2 cellular contexts compared by ENCODE assay signal in the genomic region with DNA sequence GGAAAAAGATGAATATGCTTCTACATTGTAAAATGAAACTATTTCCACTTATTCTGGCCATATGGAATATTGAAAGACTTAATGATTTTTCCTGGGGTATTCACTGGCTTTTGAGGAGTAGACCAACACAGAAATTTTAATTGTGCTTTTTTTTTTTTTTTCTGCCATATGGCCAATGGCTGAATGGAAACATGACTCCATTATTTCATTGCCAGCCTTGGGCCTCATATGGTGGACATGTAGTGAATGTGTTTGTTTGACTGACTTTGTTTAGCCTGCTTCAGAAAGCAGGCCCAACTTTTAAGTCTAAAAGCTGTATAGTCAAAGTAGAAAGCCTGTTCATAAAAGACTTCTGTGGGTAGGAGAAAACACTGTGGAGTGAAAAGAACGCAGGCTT.
TF ChIP-seq lines count a peak whose summit lies in the region.

No MANE protein-coding gene starts in this region.

TF ChIP-seq in SK-N-SH, 30 proteins besides CTCF, POLR2A, EP300 and RAD21 (continued from another document):
- no peak for TF ChIP-seq PBX3 (IDR thresholded peaks at IDR 0.05)

TF ChIP-seq in SK-N-SH treated with all-trans-retinoic acid at 6 μM for 48 hours, 23 proteins besides CTCF, POLR2A, EP300 and RAD21 (continued from another document):
- no peak for TF ChIP-seq TSHZ2 (CRISPR knock-in tag; IDR thresholded peaks at IDR 0.05)
- TF ChIP-seq TCF4 (CRISPR knock-in tag; IDR thresholded peaks at IDR 0.05; ENCODE audit: borderline replicate concordance): no peak
- TF ChIP-seq CSRNP3 (CRISPR knock-in tag; IDR thresholded peaks at IDR 0.05): no peak
- TF ChIP-seq CREB5 (CRISPR knock-in tag; IDR thresholded peaks at IDR 0.05; ENCODE audit: low read depth): no peak
- no peak for TF ChIP-seq SNAI2 (CRISPR knock-in tag; IDR thresholded peaks at IDR 0.05)
- TF ChIP-seq CSDC2 (CRISPR knock-in tag; IDR thresholded peaks at IDR 0.05): no peak
- TF ChIP-seq TOX (CRISPR knock-in tag; IDR thresholded peaks at IDR 0.05; ENCODE audit: borderline replicate concordance): no peak
- no peak for TF ChIP-seq PPARA (CRISPR knock-in tag; IDR thresholded peaks at IDR 0.05; ENCODE audit: borderline replicate concordance)
- TF ChIP-seq GLIS3 (CRISPR knock-in tag; IDR thresholded peaks at IDR 0.05): no peak
- no peak for TF ChIP-seq ZC3H10 (CRISPR knock-in tag; IDR thresholded peaks at IDR 0.05)
- TF ChIP-seq ZNF70 (CRISPR knock-in tag; IDR thresholded peaks at IDR 0.05): no peak
- TF ChIP-seq PATZ1 (CRISPR knock-in tag; IDR thresholded peaks at IDR 0.05; ENCODE audit: borderline replicate concordance): no peak
- no peak for TF ChIP-seq ZFP30 (CRISPR knock-in tag; IDR thresholded peaks at IDR 0.05)
- no peak for TF ChIP-seq OSR1 (CRISPR knock-in tag; IDR thresholded peaks at IDR 0.05)
- no peak for TF ChIP-seq ISL1 (CRISPR knock-in tag; IDR thresholded peaks at IDR 0.05)
